Comparison of ENCODE assay signal across 8 cellular contexts in the genomic region with DNA sequence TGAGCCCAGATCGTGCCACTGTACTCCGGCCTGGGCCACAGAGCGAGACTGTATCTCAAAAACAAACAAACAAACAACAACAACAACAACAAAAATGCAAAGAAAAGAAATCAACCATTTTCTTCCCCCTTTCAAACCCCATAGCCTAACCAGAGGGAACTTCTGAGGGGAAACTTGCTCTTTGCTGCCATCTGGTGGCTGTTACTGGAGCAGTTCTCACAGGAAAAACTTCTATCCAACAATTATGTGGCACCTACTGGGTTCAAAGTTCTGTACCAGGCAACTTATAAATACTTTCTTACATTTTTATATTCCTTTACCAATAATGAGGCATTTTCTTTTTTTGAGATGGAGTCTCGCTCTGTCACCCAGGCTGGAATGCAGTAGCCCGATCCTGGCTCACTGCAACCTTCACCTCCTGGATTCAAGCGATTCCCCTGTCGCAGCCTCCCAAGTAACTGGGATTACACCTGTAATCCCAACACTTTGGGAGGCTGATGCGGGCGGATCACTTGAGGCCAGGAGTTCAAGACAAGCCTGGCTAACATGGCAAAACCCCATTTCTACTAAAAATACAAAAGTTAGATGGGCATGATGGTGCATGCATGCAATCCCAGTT. TPM values are rescaled to one million over a fixed set of nuclear protein-coding genes. Genes with fewer than 3 reads are reported as not detected.
A peak's percentile ranks its signal among the peaks of the same experiment; 100 is the strongest.
DNase-seq lines count a peak whose midpoint lies in the region; ATAC-seq, FAIRE-seq and TF ChIP-seq lines count a peak whose summit lies in the region.

No MANE protein-coding gene starts in this region.

- no peaks in the 10 kb centered on the region for H3F3A ChIP-seq in GM23338 (replicated peaks; ENCODE audit: low read depth)

- no peaks in the 10 kb centered on the region for H3K36me3 ChIP-seq in GM23338 (ENCODE audit: insufficient read depth)

- H3K27me3 ChIP-seq in GM23338 (ENCODE audit: insufficient read depth), result no peaks in the 10 kb centered on the region

- no peak overlapping the region for H2AFZ ChIP-seq in GM23338

- 0 out of 2 replicates have a peak, but pooled peaks cover 4% of the 10 kb centered on the region for H3K4me1 ChIP-seq in GM23338 (ENCODE audit: insufficient read depth)

- H3K79me2 ChIP-seq in GM23338 (replicated peaks; ENCODE audit: insufficient read depth), result no peaks in the 10 kb centered on the region

- H3K27me3 Mint-ChIP-seq in GM23338 (ENCODE audit: insufficient read depth, low read depth, poor library complexity), result peaks cover 7% of the 10 kb centered on the region
- H3K27me3 Mint-ChIP-seq in naive B cell, result peaks cover 5 to 34% (median 14%) of the 10 kb centered on the region in 3 donors

- H3K4me2 ChIP-seq in GM23338, result no peak overlapping the region

- H3K4me3 ChIP-seq in GM23338, result no peak overlapping the region

- peak; percentile 84 for ATAC-seq in GM23338
- peak; percentile 40 to 62 for ATAC-seq in naive B cell (ENCODE audit: low read depth in 2 of 2)
- ATAC-seq in GM21381 (IDR thresholded peaks at IDR 0.05; ENCODE audit: unreplicated experiment), result no peak

- DNase-seq in AML-193 (lab: John Stamatoyannopoulos, UW), result peak; percentile 20 to 30
- peak; percentile 83 for DNase-seq in GM23338 (ENCODE audit: low spot score)
- peak; percentile 61 for DNase-seq in NCI-H774 (lab: John Stamatoyannopoulos, UW)
- DNase-seq in activated CD8-positive, alpha-beta memory T cell treated with anti-CD3 and anti-CD28 coated beads for 4 hours (ENCODE audit: low read depth in 2 of 2), result peak; percentile 48 to 50
- DNase-seq in naive B cell, result peak; percentile 38
- DNase-seq in stimulated activated CD8-positive, alpha-beta memory T cell treated with anti-CD3 and anti-CD28 coated beads, Interleukin-7, amount 100 ng/mL, for 48 hours (ENCODE audit: extremely low read depth in 1 of 2, low read depth in 1 of 2), result peak; percentile 5 to 29

- peak; percentile 89 to 96 for TF ChIP-seq CTCF in GM23338 (conservative IDR thresholded peaks at IDR 0.05; ENCODE audit: low read depth in 2 of 2)

- no peaks in the 10 kb centered on the region for H3K9me2 ChIP-seq in GM23338 (ENCODE audit: insufficient read depth)

- peak; percentile 57 for FAIRE-seq in endometrium (lab: Jason Lieb, UNC)

- H3K4me1 Mint-ChIP-seq in GM23338, result peaks cover 8% of the 10 kb centered on the region
- no peaks in the 10 kb centered on the region for H3K4me1 Mint-ChIP-seq in naive B cell

- no peaks in the 10 kb centered on the region for H3K9me3 Mint-ChIP-seq in GM23338
- no peaks in the 10 kb centered on the region for H3K9me3 Mint-ChIP-seq in naive B cell

- H3K36me3 Mint-ChIP-seq in GM23338 (ENCODE audit: low read depth) (no peaks in the 10 kb centered on the region), naive B cell (no peaks in the 10 kb centered on the region)

- H3K27ac Mint-ChIP-seq in GM23338 (no peak overlapping the region; the same call in 1 of the 2 replicates), naive B cell (peak overlapping the region in 1 of 6 donors; percentile 36)

- H3K27ac ChIP-seq in GM23338 (ENCODE audit: low read depth), result no peak overlapping the region

- no peak overlapping the region for H3K4me3 Mint-ChIP-seq in GM23338
- no peak overlapping the region for H3K4me3 Mint-ChIP-seq in naive B cell

- no peaks in the 10 kb centered on the region for H4K20me1 ChIP-seq in GM23338 (replicated peaks; ENCODE audit: insufficient read depth)

TF ChIP-seq in GM23338, 12 proteins besides CTCF, POLR2A, EP300 and RAD21 (continues in another document):
- TF ChIP-seq EZH2 (IDR thresholded peaks at IDR 0.05; ENCODE audit: low read depth, unreplicated experiment), result no peak
- TF ChIP-seq ZNF331 (CRISPR knock-in tag; IDR thresholded peaks at IDR 0.05; ENCODE audit: low read depth), result no peak
- no peak for TF ChIP-seq CREB1 (CRISPR knock-in tag; IDR thresholded peaks at IDR 0.05; ENCODE audit: low read depth)
- no peak for TF ChIP-seq JUNB (IDR thresholded peaks at IDR 0.05; ENCODE audit: unreplicated experiment)
- TF ChIP-seq NANOG (IDR thresholded peaks at IDR 0.05; ENCODE audit: borderline replicate concordance), result no peak
- no peak for TF ChIP-seq STAT1 (IDR thresholded peaks at IDR 0.05; ENCODE audit: unreplicated experiment)
- TF ChIP-seq, protein P1, sequence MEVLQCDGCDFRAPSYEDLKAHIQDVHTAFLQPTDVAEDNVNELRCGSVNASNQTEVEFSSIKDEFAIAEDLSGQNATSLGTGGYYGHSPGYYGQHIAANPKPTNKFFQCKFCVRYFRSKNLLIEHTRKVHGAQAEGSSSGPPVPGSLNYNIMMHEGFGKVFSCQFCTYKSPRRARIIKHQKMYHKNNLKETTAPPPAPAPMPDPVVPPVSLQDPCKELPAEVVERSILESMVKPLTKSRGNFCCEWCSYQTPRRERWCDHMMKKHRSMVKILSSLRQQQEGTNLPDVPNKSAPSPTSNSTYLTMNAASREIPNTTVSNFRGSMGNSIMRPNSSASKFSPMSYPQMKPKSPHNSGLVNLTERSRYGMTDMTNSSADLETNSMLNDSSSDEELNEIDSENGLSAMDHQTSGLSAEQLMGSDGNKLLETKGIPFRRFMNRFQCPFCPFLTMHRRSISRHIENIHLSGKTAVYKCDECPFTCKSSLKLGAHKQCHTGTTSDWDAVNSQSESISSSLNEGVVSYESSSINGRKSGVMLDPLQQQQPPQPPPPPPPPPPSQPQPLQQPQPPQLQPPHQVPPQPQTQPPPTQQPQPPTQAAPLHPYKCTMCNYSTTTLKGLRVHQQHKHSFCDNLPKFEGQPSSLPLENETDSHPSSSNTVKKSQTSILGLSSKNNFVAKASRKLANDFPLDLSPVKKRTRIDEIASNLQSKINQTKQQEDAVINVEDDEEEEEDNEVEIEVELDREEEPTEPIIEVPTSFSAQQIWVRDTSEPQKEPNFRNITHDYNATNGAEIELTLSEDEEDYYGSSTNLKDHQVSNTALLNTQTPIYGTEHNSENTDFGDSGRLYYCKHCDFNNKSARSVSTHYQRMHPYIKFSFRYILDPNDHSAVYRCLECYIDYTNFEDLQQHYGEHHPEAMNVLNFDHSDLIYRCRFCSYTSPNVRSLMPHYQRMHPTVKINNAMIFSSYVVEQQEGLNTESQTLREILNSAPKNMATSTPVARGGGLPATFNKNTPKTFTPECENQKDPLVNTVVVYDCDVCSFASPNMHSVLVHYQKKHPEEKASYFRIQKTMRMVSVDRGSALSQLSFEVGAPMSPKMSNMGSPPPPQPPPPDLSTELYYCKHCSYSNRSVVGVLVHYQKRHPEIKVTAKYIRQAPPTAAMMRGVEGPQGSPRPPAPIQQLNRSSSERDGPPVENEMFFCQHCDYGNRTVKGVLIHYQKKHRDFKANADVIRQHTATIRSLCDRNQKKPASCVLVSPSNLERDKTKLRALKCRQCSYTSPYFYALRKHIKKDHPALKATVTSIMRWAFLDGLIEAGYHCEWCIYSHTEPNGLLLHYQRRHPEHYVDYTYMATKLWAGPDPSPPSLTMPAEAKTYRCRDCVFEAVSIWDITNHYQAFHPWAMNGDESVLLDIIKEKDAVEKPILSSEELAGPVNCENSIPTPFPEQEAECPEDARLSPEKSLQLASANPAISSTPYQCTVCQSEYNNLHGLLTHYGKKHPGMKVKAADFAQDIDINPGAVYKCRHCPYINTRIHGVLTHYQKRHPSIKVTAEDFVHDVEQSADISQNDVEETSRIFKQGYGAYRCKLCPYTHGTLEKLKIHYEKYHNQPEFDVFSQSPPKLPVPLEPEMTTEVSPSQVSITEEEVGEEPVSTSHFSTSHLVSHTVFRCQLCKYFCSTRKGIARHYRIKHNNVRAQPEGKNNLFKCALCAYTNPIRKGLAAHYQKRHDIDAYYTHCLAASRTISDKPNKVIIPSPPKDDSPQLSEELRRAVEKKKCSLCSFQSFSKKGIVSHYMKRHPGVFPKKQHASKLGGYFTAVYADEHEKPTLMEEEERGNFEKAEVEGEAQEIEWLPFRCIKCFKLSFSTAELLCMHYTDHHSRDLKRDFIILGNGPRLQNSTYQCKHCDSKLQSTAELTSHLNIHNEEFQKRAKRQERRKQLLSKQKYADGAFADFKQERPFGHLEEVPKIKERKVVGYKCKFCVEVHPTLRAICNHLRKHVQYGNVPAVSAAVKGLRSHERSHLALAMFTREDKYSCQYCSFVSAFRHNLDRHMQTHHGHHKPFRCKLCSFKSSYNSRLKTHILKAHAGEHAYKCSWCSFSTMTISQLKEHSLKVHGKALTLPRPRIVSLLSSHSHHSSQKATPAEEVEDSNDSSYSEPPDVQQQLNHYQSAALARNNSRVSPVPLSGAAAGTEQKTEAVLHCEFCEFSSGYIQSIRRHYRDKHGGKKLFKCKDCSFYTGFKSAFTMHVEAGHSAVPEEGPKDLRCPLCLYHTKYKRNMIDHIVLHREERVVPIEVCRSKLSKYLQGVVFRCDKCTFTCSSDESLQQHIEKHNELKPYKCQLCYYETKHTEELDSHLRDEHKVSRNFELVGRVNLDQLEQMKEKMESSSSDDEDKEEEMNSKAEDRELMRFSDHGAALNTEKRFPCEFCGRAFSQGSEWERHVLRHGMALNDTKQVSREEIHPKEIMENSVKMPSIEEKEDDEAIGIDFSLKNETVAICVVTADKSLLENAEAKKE (CRISPR knock-in tag; IDR thresholded peaks at IDR 0.05), result no peak
- TF ChIP-seq, protein P2, sequence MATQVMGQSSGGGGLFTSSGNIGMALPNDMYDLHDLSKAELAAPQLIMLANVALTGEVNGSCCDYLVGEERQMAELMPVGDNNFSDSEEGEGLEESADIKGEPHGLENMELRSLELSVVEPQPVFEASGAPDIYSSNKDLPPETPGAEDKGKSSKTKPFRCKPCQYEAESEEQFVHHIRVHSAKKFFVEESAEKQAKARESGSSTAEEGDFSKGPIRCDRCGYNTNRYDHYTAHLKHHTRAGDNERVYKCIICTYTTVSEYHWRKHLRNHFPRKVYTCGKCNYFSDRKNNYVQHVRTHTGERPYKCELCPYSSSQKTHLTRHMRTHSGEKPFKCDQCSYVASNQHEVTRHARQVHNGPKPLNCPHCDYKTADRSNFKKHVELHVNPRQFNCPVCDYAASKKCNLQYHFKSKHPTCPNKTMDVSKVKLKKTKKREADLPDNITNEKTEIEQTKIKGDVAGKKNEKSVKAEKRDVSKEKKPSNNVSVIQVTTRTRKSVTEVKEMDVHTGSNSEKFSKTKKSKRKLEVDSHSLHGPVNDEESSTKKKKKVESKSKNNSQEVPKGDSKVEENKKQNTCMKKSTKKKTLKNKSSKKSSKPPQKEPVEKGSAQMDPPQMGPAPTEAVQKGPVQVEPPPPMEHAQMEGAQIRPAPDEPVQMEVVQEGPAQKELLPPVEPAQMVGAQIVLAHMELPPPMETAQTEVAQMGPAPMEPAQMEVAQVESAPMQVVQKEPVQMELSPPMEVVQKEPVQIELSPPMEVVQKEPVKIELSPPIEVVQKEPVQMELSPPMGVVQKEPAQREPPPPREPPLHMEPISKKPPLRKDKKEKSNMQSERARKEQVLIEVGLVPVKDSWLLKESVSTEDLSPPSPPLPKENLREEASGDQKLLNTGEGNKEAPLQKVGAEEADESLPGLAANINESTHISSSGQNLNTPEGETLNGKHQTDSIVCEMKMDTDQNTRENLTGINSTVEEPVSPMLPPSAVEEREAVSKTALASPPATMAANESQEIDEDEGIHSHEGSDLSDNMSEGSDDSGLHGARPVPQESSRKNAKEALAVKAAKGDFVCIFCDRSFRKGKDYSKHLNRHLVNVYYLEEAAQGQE (IDR thresholded peaks at IDR 0.05; ENCODE audit: unreplicated experiment), result no peak

RNA-seq across cellular contexts. Expression of a gene that starts 50.9 kb away (rescaled TPM):
- total RNA-seq in GM23338 (2014; rRNA removed; shearing (Covaris generic)), result 25.7 and 30.3 TPM in 2 replicates
- polyA plus RNA-seq in GM23338 (2016; fragmentation: Nextera tagmentation; extraction: Ambion mirVana) (14.0 and 15.9 TPM in 2 replicates), naive B cell (ENCODE audit: low read depth in 6 of 6) (under 1 TPM in 5 of 6 donors, not detected in 1; 0.12 to 0.40 (median 0.30) TPM)

Comparison
In these comparisons a context has a peak if more than half of its experiments do, and no peak if none do; other contexts are left out.
1. DNase-seq: peak in every context shown above with its lines; median percentile 83 in GM23338; 61 in NCI-H774; 49 in activated CD8-positive, alpha-beta memory T cell treated with anti-CD3 and anti-CD28 coated beads for 4 hours; 38 in naive B cell; 25 in AML-193; 17 in stimulated activated CD8-positive, alpha-beta memory T cell treated with anti-CD3 and anti-CD28 coated beads, Interleukin-7, amount 100 ng/mL, for 48 hours.
2. RNA of a gene that starts 50.9 kb away (polyA plus RNA-seq): 14.0 to 15.9 TPM in GM23338; 0.12 to 0.40 TPM in naive B cell; every median in the first group is over 10 times any median in the second.